1 cellular context compared by ENCODE assay signal in genomic region chr7:41637051-41637450, GRCh38.
TF ChIP-seq lines count a peak whose summit lies in the region.

No MANE protein-coding gene starts in this region.

TF ChIP-seq in H1, 55 proteins besides CTCF, POLR2A, EP300 and RAD21 (continued from another document):
- TF ChIP-seq CTBP2 (IDR thresholded peaks at IDR 0.05; ENCODE audit: borderline replicate concordance, insufficient read depth, insufficient read length, low read length) = no peak
- no peak for TF ChIP-seq JUND (IDR thresholded peaks at IDR 0.05; ENCODE audit: low read length)
- no peak for TF ChIP-seq MAFK (IDR thresholded peaks at IDR 0.05; ENCODE audit: low read depth, low read length)
- TF ChIP-seq SAP30 (IDR thresholded peaks at IDR 0.05; ENCODE audit: insufficient read depth, insufficient replicate concordance, low read length) = no peak
